ENCODE assay signal across 17 cellular contexts in genomic region chr21:45202889-45203288, GRCh38.
DNase-seq lines count a peak whose midpoint lies in the region; ATAC-seq and TF ChIP-seq lines count a peak whose summit lies in the region.
"Had no signal": no experiment of that assay in that cellular context is flagged by ENCODE, and none has a peak within 500 bp of the region (broad histone marks: within the 10 kb centered on the region; RNA-seq: fewer than 3 reads in every experiment).

No MANE protein-coding gene starts in this region.

- no peaks in the 10 kb centered on the region for H3K27me3 Mint-ChIP-seq in effector memory CD8-positive, alpha-beta T cell
- H3K27me3 Mint-ChIP-seq: CD4-positive, alpha-beta T cell had no signal

- no peak overlapping the region for H3K27ac ChIP-seq in SK-N-MC
- no peak overlapping the region for H3K27ac ChIP-seq in coronary artery
- H3K27ac ChIP-seq: A549 had no signal

- H3K9ac ChIP-seq in SK-N-MC (ENCODE audit: insufficient read length): no peak overlapping the region

- peaks cover 10% of the 10 kb centered on the region; the same call in 1 of the 2 replicates for H3K36me3 ChIP-seq in SK-N-MC (ENCODE audit: insufficient read depth, low read length)

- peak; percentile 9 for DNase-seq in activated CD8-positive, alpha-beta memory T cell treated with anti-CD3 and anti-CD28 coated beads for 24 hours
- no peak for DNase-seq in activated CD8-positive, alpha-beta memory T cell treated with anti-CD3 and anti-CD28 coated beads, Interleukin-2, amount 50 U/mL, for 48 hours
- DNase-seq in SK-N-MC (ENCODE audit: low read depth, low spot score) (peak; percentile 14), coronary artery (ENCODE audit: low spot score) (no peak), NCI-H146 (lab: John Stamatoyannopoulos, UW) (no peak), Kasumi-1 (lab: John Stamatoyannopoulos, UW) (no peak)
- DNase-seq in effector memory CD8-positive, alpha-beta T cell: no peak
- DNase-seq: Calu3; CD4-positive, alpha-beta T cell; KG1; NCI-H1092; NCI-H187 treated with DMSO at 0.1 percent for 48 hours; NCI-H2171; NCI-H510A; SHP77 treated with DMSO at 0.1 percent for 48 hours had no signal

- no peak for ATAC-seq in effector memory CD8-positive, alpha-beta T cell (replicated peaks)
- ATAC-seq in GM19324 (IDR thresholded peaks at IDR 0.05; ENCODE audit: low FRiP score, unreplicated experiment): no peak
- ATAC-seq: A549 had no signal

- H3K27ac Mint-ChIP-seq in effector memory CD8-positive, alpha-beta T cell: peak overlapping the region; percentile 41 to 81
- H3K27ac Mint-ChIP-seq: CD4-positive, alpha-beta T cell had no signal

- no peak for TF ChIP-seq CTCF in coronary artery (IDR thresholded peaks at IDR 0.05)

- no peak overlapping the region for H3K4me3 Mint-ChIP-seq in effector memory CD8-positive, alpha-beta T cell
- H3K4me3 Mint-ChIP-seq: CD4-positive, alpha-beta T cell had no signal

- peaks cover 18 to 24% of the 10 kb centered on the region in 2 donors for H3K4me1 Mint-ChIP-seq in effector memory CD8-positive, alpha-beta T cell (ENCODE audit: low read depth in 2 of 2)

- H3K9me3 ChIP-seq in SK-N-MC (ENCODE audit: low read depth, low read length): no peaks in the 10 kb centered on the region
- H3K9me3 ChIP-seq: A549 had no signal

- peaks cover 29% of the 10 kb centered on the region for H3K36me3 Mint-ChIP-seq in effector memory CD8-positive, alpha-beta T cell (ENCODE audit: insufficient read depth)

- H3K4me3 ChIP-seq in SK-N-MC (no peak overlapping the region), coronary artery (no peak overlapping the region)
- H3K4me3 ChIP-seq: A549 had no signal

- H3K9me3 Mint-ChIP-seq in effector memory CD8-positive, alpha-beta T cell: no peaks in the 10 kb centered on the region
- H3K9me3 Mint-ChIP-seq: CD4-positive, alpha-beta T cell had no signal

Comparison
In these comparisons a context has a peak if more than half of its experiments do, and no peak if none do; other contexts are left out.
1. DNase-seq: peak in activated CD8-positive, alpha-beta memory T cell treated with anti-CD3 and anti-CD28 coated beads for 24 hours (single experiment) and SK-N-MC (single experiment); none in activated CD8-positive, alpha-beta memory T cell treated with anti-CD3 and anti-CD28 coated beads, Interleukin-2, amount 50 U/mL, for 48 hours (single experiment), effector memory CD8-positive, alpha-beta T cell (0 of 3), coronary artery (single experiment), NCI-H146 (single experiment) and Kasumi-1 (0 of 2).